1 cellular context compared by ENCODE assay signal in genomic region chr11:70026012-70026411, GRCh38.
TF ChIP-seq lines count a peak whose summit lies in the region.

No MANE protein-coding gene starts in this region.

TF ChIP-seq in neural cell, 6 proteins besides CTCF, POLR2A, EP300 and RAD21:
- TF ChIP-seq REST (IDR thresholded peaks at IDR 0.05; ENCODE audit: borderline replicate concordance) (no peak), POLR2AphosphoS5 (IDR thresholded peaks at IDR 0.05) (no peak), EZH2 (IDR thresholded peaks at IDR 0.05; ENCODE audit: borderline replicate concordance, insufficient read depth, low read length, poor library complexity, severe bottlenecking) (peak; percentile 5), MXI1 (conservative IDR thresholded peaks at IDR 0.05; ENCODE audit: poor library complexity, severe bottlenecking) (no peak), SMC3 (conservative IDR thresholded peaks at IDR 0.05; ENCODE audit: poor library complexity) (no peak)
TF ChIP-seq in neural cell: peak in this region for 1.
